Comparison of ENCODE assay signal across 23 cellular contexts in the genomic region with DNA sequence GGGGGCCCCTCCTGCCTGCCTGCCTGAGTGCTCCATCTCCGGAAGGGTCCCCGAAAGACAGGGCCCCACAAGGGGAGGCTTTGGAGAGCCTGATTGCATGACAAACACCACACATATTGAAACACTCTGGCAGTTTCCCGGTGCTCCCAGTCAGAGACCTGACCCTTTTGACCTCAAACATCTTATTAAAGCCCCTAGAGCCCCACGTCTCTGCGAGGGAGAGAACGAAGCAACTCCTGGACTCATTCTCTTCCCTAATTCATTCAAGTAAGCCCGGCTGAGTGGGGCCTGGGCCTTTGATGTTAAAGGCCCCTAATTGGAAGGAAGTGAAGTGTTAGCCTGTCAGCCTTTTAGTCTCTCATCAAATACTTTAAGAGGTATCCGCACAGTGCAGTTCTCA.
DNase-seq lines count a peak whose midpoint lies in the region; ATAC-seq and TF ChIP-seq lines count a peak whose summit lies in the region.
"Had no signal": no experiment of that assay in that cellular context is flagged by ENCODE, and none has a peak within 500 bp of the region (broad histone marks: within the 10 kb centered on the region; RNA-seq: fewer than 3 reads in every experiment).

No MANE protein-coding gene starts in this region.

- 28% methylated on average over 7 of the region's 8 CpGs for WGBS in HUES64
- 54 to 81% methylated on average over 2 to 4 of the region's 8 CpGs for WGBS in gastroesophageal sphincter (ENCODE audit: low coverage in 1 of 2), 2 donors

- H3K27ac ChIP-seq in HUES64 (ENCODE audit: low read depth, low read length) (peak overlapping the region; percentile 59), gastroesophageal sphincter (no peak overlapping the region)
- H3K27ac ChIP-seq: tibial nerve had no signal

- H3K9me3 ChIP-seq in HUES64 (ENCODE audit: insufficient read depth, low read depth, low read length) (no peaks in the 10 kb centered on the region), gastroesophageal sphincter (no peaks in the 10 kb centered on the region)
- H3K9me3 ChIP-seq: SK-N-SH, tibial nerve had no signal

- H3K4me1 ChIP-seq in HUES64 (ENCODE audit: insufficient read depth, low read length) (peaks cover 43% of the 10 kb centered on the region), gastroesophageal sphincter (peaks cover 0 to 6% (median 0%) of the 10 kb centered on the region in 3 donors)
- H3K4me1 ChIP-seq: tibial nerve had no signal

- peaks cover 24% of the 10 kb centered on the region for H3K4me1 Mint-ChIP-seq in progenitor cell of endocrine pancreas (ENCODE audit: low read depth)
- H3K4me1 Mint-ChIP-seq: naive thymus-derived CD4-positive, alpha-beta T cell had no signal

- peaks cover 50% of the 10 kb centered on the region for H3K27me3 Mint-ChIP-seq in progenitor cell of endocrine pancreas

- no peak overlapping the region for H3K4me3 ChIP-seq in HUES64 (ENCODE audit: low read length)
- no peak overlapping the region for H3K4me3 ChIP-seq in gastroesophageal sphincter
- H3K4me3 ChIP-seq: tibial nerve had no signal

- no peaks in the 10 kb centered on the region for H3K27me3 ChIP-seq in HUES64 (ENCODE audit: insufficient read depth, low read length)
- no peaks in the 10 kb centered on the region for H3K27me3 ChIP-seq in gastroesophageal sphincter
- H3K27me3 ChIP-seq: tibial nerve had no signal

- no peaks in the 10 kb centered on the region for H3K36me3 ChIP-seq in HUES64 (ENCODE audit: insufficient read depth, low read length)
- no peaks in the 10 kb centered on the region for H3K36me3 ChIP-seq in gastroesophageal sphincter
- H3K36me3 ChIP-seq: tibial nerve had no signal

- no peak for TF ChIP-seq CTCF in progenitor cell of endocrine pancreas (IDR thresholded peaks at IDR 0.05; ENCODE audit: unreplicated experiment)
- TF ChIP-seq CTCF in gastroesophageal sphincter (IDR thresholded peaks at IDR 0.05), result no peak

- no peak overlapping the region for H3K9ac ChIP-seq in HUES64 (ENCODE audit: low read depth, low read length)
- H3K9ac ChIP-seq: SK-N-SH had no signal

- peak overlapping the region; percentile 65 for H3K27ac Mint-ChIP-seq in progenitor cell of endocrine pancreas
- H3K27ac Mint-ChIP-seq: naive thymus-derived CD4-positive, alpha-beta T cell had no signal

- DNase-seq in ecto neural progenitor cell (ENCODE audit: low spot score), result peak; percentile 78
- peak; percentile 78 for DNase-seq in left kidney (ENCODE audit: low read depth, low spot score)
- no peak for DNase-seq in progenitor cell of endocrine pancreas (ENCODE audit: low spot score, unreplicated experiment)
- no peak for DNase-seq in GM03348 (ENCODE audit: low spot score)
- DNase-seq in NCI-H1105 (lab: John Stamatoyannopoulos, UW), result no peak
- DNase-seq: activated CD4-positive, alpha-beta T cell treated with anti-CD3 and anti-CD28 coated beads for 48 hours; activated naive CD4-positive, alpha-beta T cell treated with Interleukin-2 at 50 U/mL for 16 hours; activated T-cell treated with anti-CD3 and anti-CD28 coated beads, Interleukin-2, amount 50 U/mL, for 48 hours; cortex of kidney; HCEC 1CT; KG1; naive thymus-derived CD4-positive, alpha-beta T cell; NCI-H1436 treated with DMSO at 0.1 percent for 48 hours; NCI-H2171; NCI-H524 treated with DMSO at 0.1 percent for 48 hours; RPMI8226; SK-N-SH; stimulated activated CD8-positive, alpha-beta memory T cell treated with anti-CD3 and anti-CD28 coated beads, Interleukin-4, amount 100 ng/mL, for 48 hours had no signal

- ATAC-seq in gastroesophageal sphincter, result no peak
- no peak for ATAC-seq in HG03139 (IDR thresholded peaks at IDR 0.05; ENCODE audit: unreplicated experiment)
- ATAC-seq: left lobe of liver; naive thymus-derived CD4-positive, alpha-beta T cell had no signal

- no peak for TF ChIP-seq EP300 in gastroesophageal sphincter (IDR thresholded peaks at IDR 0.05)

- H3K9me3 Mint-ChIP-seq in progenitor cell of endocrine pancreas (ENCODE audit: low read depth), result no peaks in the 10 kb centered on the region
- H3K9me3 Mint-ChIP-seq: naive thymus-derived CD4-positive, alpha-beta T cell had no signal

- no peak overlapping the region for H3K4me3 Mint-ChIP-seq in progenitor cell of endocrine pancreas (ENCODE audit: low read depth)
- H3K4me3 Mint-ChIP-seq: naive thymus-derived CD4-positive, alpha-beta T cell had no signal

- no peaks in the 10 kb centered on the region for H3K36me3 Mint-ChIP-seq in progenitor cell of endocrine pancreas (ENCODE audit: insufficient read depth)
- H3K36me3 Mint-ChIP-seq: naive thymus-derived CD4-positive, alpha-beta T cell had no signal

- no peak for TF ChIP-seq POLR2A in gastroesophageal sphincter (IDR thresholded peaks at IDR 0.05)

Comparison
In these comparisons a context has a peak if more than half of its experiments do, and no peak if none do; other contexts are left out.
1. DNase-seq: peak in ecto neural progenitor cell (single experiment) and left kidney (single experiment); none in progenitor cell of endocrine pancreas (single experiment), GM03348 (single experiment) and NCI-H1105 (single experiment).